In genomic region chr10:43135064-43135463, GRCh38 we compare ENCODE assay signal across 25 cellular contexts.
"Had no signal": no experiment of that assay in that cellular context is flagged by ENCODE, and none has a peak within 500 bp of the region (broad histone marks: within the 10 kb centered on the region; RNA-seq: fewer than 3 reads in every experiment).

No MANE protein-coding gene starts in this region.

- H3K9me3 Mint-ChIP-seq: activated naive CD4-positive, alpha-beta T cell treated with anti-CD3 and anti-CD28 coated beads, Interleukin-2, amount 10 ng/mL, durations not matched to agents 7 days and 5 days; activated naive CD8-positive, alpha-beta T cell treated with anti-CD3 and anti-CD28 coated beads, Interleukin-2, amount 50 U/mL, for 24 hours; dendritic cell treated with granulocyte-macrophage colony-stimulating factor and Interleukin-4, amounts not matched to agents 40 ng/mL and 50 ng/mL, for 4 days; nephron progenitor cell; stimulated activated memory B cell treated with anti-CD40 and anti-IgM and Interleukin-4, amounts not matched to agents 10 μg/mL and 1 μg/mL and 100 μg/mL, for 72 hours had no signal

- H3K4me3 Mint-ChIP-seq: activated naive CD4-positive, alpha-beta T cell treated with anti-CD3 and anti-CD28 coated beads, Interleukin-2, amount 10 ng/mL, durations not matched to agents 7 days and 5 days; activated naive CD8-positive, alpha-beta T cell treated with anti-CD3 and anti-CD28 coated beads, Interleukin-2, amount 50 U/mL, for 24 hours; dendritic cell treated with granulocyte-macrophage colony-stimulating factor and Interleukin-4, amounts not matched to agents 40 ng/mL and 50 ng/mL, for 4 days; stimulated activated memory B cell treated with anti-CD40 and anti-IgM and Interleukin-4, amounts not matched to agents 10 μg/mL and 1 μg/mL and 100 μg/mL, for 72 hours had no signal

- H3K36me3 Mint-ChIP-seq: stimulated activated memory B cell treated with anti-CD40 and anti-IgM and Interleukin-4, amounts not matched to agents 10 μg/mL and 1 μg/mL and 100 μg/mL, for 72 hours had no signal

- H3K36me3 ChIP-seq: cardiac muscle cell, heart right ventricle, left ventricle myocardium inferior, stomach, transverse colon, uterus, WERI-Rb-1 had no signal

- DNase-seq: activated CD4-positive, CD25-positive, alpha-beta regulatory T cell treated with anti-CD3 and anti-CD28 coated beads, Interleukin-2, amount 50 U/mL, for 72 hours; activated effector memory CD4-positive, alpha-beta T cell treated with Interleukin-2 at 50 U/mL for 16 hours; activated naive CD4-positive, alpha-beta T cell treated with anti-CD3 and anti-CD28 coated beads, Interleukin-2, amount 10 ng/mL, durations not matched to agents 7 days and 5 days; activated naive CD8-positive, alpha-beta T cell treated with anti-CD3 and anti-CD28 coated beads, Interleukin-2, amount 50 U/mL, for 24 hours; activated T-cell treated with anti-CD3 and anti-CD28 coated beads, Interleukin-2, amount 50 U/mL, for 1 hour; body of pancreas; effector CD8-positive, alpha-beta T cell; erythroblast; foreskin fibroblast; heart right ventricle; kidney glomerular epithelial cell; left ventricle myocardium inferior; midbrain; nephron progenitor cell; nucleus accumbens; small intestine; stimulated activated CD4-positive, alpha-beta T cell treated with anti-CD3 and anti-CD28 coated beads, Interleukin-2, amount 100 ng/mL, for 24 hours; stomach; transverse colon; uterus; WERI-Rb-1 had no signal

- H3K9me3 ChIP-seq: body of pancreas, heart right ventricle, left ventricle myocardium inferior, stomach, transverse colon, uterus had no signal

- ATAC-seq: activated naive CD8-positive, alpha-beta T cell treated with anti-CD3 and anti-CD28 coated beads, Interleukin-2, amount 50 U/mL, for 24 hours; body of pancreas; heart right ventricle; sciatic nerve; stimulated activated memory B cell treated with anti-CD40 and anti-IgM and Interleukin-4, amounts not matched to agents 10 μg/mL and 1 μg/mL and 100 μg/mL, for 72 hours had no signal

- H3K27ac ChIP-seq: body of pancreas, heart right ventricle, left ventricle myocardium inferior, stomach, transverse colon, uterus, WERI-Rb-1 had no signal

- H3K4me1 ChIP-seq: uterus had no signal

- H3K27ac Mint-ChIP-seq: activated naive CD4-positive, alpha-beta T cell treated with anti-CD3 and anti-CD28 coated beads, Interleukin-2, amount 10 ng/mL, durations not matched to agents 7 days and 5 days; activated naive CD8-positive, alpha-beta T cell treated with anti-CD3 and anti-CD28 coated beads, Interleukin-2, amount 50 U/mL, for 24 hours; dendritic cell treated with granulocyte-macrophage colony-stimulating factor and Interleukin-4, amounts not matched to agents 40 ng/mL and 50 ng/mL, for 4 days; nephron progenitor cell; stimulated activated memory B cell treated with anti-CD40 and anti-IgM and Interleukin-4, amounts not matched to agents 10 μg/mL and 1 μg/mL and 100 μg/mL, for 72 hours had no signal

- H3K27me3 ChIP-seq: body of pancreas, cardiac muscle cell, heart right ventricle, stomach, transverse colon, uterus had no signal

- H3K27me3 Mint-ChIP-seq: activated naive CD8-positive, alpha-beta T cell treated with anti-CD3 and anti-CD28 coated beads, Interleukin-2, amount 50 U/mL, for 24 hours; dendritic cell treated with granulocyte-macrophage colony-stimulating factor and Interleukin-4, amounts not matched to agents 40 ng/mL and 50 ng/mL, for 4 days; stimulated activated memory B cell treated with anti-CD40 and anti-IgM and Interleukin-4, amounts not matched to agents 10 μg/mL and 1 μg/mL and 100 μg/mL, for 72 hours had no signal

- H3K4me3 ChIP-seq: body of pancreas, cardiac muscle cell, heart right ventricle, left ventricle myocardium inferior, stomach, transverse colon, uterus had no signal
